ENCODE assay signal across 1 cellular context in genomic region chr22:20044495-20045151, GRCh38.
TF ChIP-seq lines count a peak whose summit lies in the region.

No MANE protein-coding gene starts in this region.

TF ChIP-seq in K562, 482 proteins besides CTCF, POLR2A, EP300 and RAD21 (continues in another document):
- no peak for TF ChIP-seq PML (IDR thresholded peaks at IDR 0.05; ENCODE audit: low read length)
- peak; percentile 25 for TF ChIP-seq SETDB1 (IDR thresholded peaks at IDR 0.05; ENCODE audit: low read length)
- no peak for TF ChIP-seq ZBTB49 (CRISPR knock-in tag; IDR thresholded peaks at IDR 0.05; ENCODE audit: borderline replicate concordance)
- no peak for TF ChIP-seq ZNF41 (CRISPR knock-in tag; conservative IDR thresholded peaks at IDR 0.05)
- TF ChIP-seq HBP1 (CRISPR knock-in tag; IDR thresholded peaks at IDR 0.05): no peak
- no peak for TF ChIP-seq ZNF133 (CRISPR knock-in tag; IDR thresholded peaks at IDR 0.05)
- no peak for TF ChIP-seq STAT5B (CRISPR knock-in tag; IDR thresholded peaks at IDR 0.05)
- TF ChIP-seq HDAC2 (IDR thresholded peaks at IDR 0.05): no peak
- TF ChIP-seq ZSCAN29 (IDR thresholded peaks at IDR 0.05): no peak
- TF ChIP-seq ZNF24 (IDR thresholded peaks at IDR 0.05): no peak
- 0 out of 2 replicates have a peak, but pooled peaks have one; percentile 30 for TF ChIP-seq MAX (CRISPR knock-in tag; IDR thresholded peaks at IDR 0.05)
- no peak for TF ChIP-seq SIN3B (IDR thresholded peaks at IDR 0.05; ENCODE audit: low read depth)
- peak; percentile 17; the same call in 1 of the 2 replicates for TF ChIP-seq ZNF121 (CRISPR knock-in tag; conservative IDR thresholded peaks at IDR 0.05)
- peak; percentile 30; the same call in 1 of the 2 replicates for TF ChIP-seq ZNF232 (CRISPR knock-in tag; IDR thresholded peaks at IDR 0.05)
- no peak for TF ChIP-seq RFX1 (IDR thresholded peaks at IDR 0.05)
- TF ChIP-seq GTF2B (IDR thresholded peaks at IDR 0.05; ENCODE audit: extremely low read depth, insufficient read length): no peak
- TF ChIP-seq GATA2 (CRISPR knock-in tag; IDR thresholded peaks at IDR 0.05): no peak
- no peak for TF ChIP-seq RFX7 (CRISPR knock-in tag; IDR thresholded peaks at IDR 0.05)
- peak; percentile 55 for TF ChIP-seq FOXP4 (CRISPR knock-in tag; IDR thresholded peaks at IDR 0.05; ENCODE audit: borderline replicate concordance)
- no peak for TF ChIP-seq ZNF384 (IDR thresholded peaks at IDR 0.05; ENCODE audit: low read depth, low read length)
- no peak for TF ChIP-seq ARHGAP35 (IDR thresholded peaks at IDR 0.05; ENCODE audit: partially characterized antibody)
- TF ChIP-seq SUPT5H (IDR thresholded peaks at IDR 0.05): no peak; the same call in 1 of the 2 replicates
- 0 out of 2 replicates have a peak, but pooled peaks have one; percentile 21 for TF ChIP-seq ZNF143 (CRISPR knock-in tag; IDR thresholded peaks at IDR 0.05)
- TF ChIP-seq THAP12 (CRISPR knock-in tag; IDR thresholded peaks at IDR 0.05): peak; percentile 52; the same call in 1 of the 2 replicates
- TF ChIP-seq DPF2 (IDR thresholded peaks at IDR 0.05): no peak
- no peak for TF ChIP-seq NR4A1 (CRISPR knock-in tag; IDR thresholded peaks at IDR 0.05)
- TF ChIP-seq NR4A1 (tag; IDR thresholded peaks at IDR 0.05): no peak
- no peak for TF ChIP-seq ZNF224 (CRISPR knock-in tag; IDR thresholded peaks at IDR 0.05)
- TF ChIP-seq ZNF561 (CRISPR knock-in tag; conservative IDR thresholded peaks at IDR 0.05): no peak
- no peak for TF ChIP-seq PTRF (tag; IDR thresholded peaks at IDR 0.05)
- TF ChIP-seq ATF4 (CRISPR knock-in tag; IDR thresholded peaks at IDR 0.05): no peak
- TF ChIP-seq HDAC1 (IDR thresholded peaks at IDR 0.05): no peak
- no peak for TF ChIP-seq PHF21A (IDR thresholded peaks at IDR 0.05; ENCODE audit: borderline replicate concordance, low read depth)
- no peak for TF ChIP-seq SAP30 (IDR thresholded peaks at IDR 0.05; ENCODE audit: borderline replicate concordance, insufficient read depth, low read depth, low read length, poor library complexity, severe bottlenecking)
- no peak for TF ChIP-seq CHAMP1 (IDR thresholded peaks at IDR 0.05)
- no peak for TF ChIP-seq EP400 (IDR thresholded peaks at IDR 0.05)
- TF ChIP-seq BHLHE40 (IDR thresholded peaks at IDR 0.05; ENCODE audit: low read length): 0 out of 2 replicates have a peak, but pooled peaks have one; percentile 12
- TF ChIP-seq CBFB (CRISPR knock-in tag; IDR thresholded peaks at IDR 0.05): no peak
- TF ChIP-seq ELF2 (CRISPR knock-in tag; IDR thresholded peaks at IDR 0.05): no peak
- TF ChIP-seq SRSF1 (IDR thresholded peaks at IDR 0.05; ENCODE audit: low read depth, low read length): no peak
- 0 out of 2 replicates have a peak, but pooled peaks have one; percentile 52 for TF ChIP-seq FOXK1 (CRISPR knock-in tag; IDR thresholded peaks at IDR 0.05; ENCODE audit: borderline replicate concordance)
- TF ChIP-seq IRF1 (CRISPR knock-in tag; IDR thresholded peaks at IDR 0.05; ENCODE audit: borderline replicate concordance): no peak
- no peak for TF ChIP-seq HNRNPLL (IDR thresholded peaks at IDR 0.05; ENCODE audit: low read depth, low read length, poor library complexity, severe bottlenecking)
- peak; percentile 5 for TF ChIP-seq SP2 (IDR thresholded peaks at IDR 0.05; ENCODE audit: extremely low read depth, low read depth, low read length, poor library complexity, severe bottlenecking)
- no peak for TF ChIP-seq MBD1 (CRISPR knock-in tag; IDR thresholded peaks at IDR 0.05)
- no peak for TF ChIP-seq ZBTB17 (CRISPR knock-in tag; IDR thresholded peaks at IDR 0.05)
- no peak for TF ChIP-seq PCBP1 (IDR thresholded peaks at IDR 0.05; ENCODE audit: low read depth, low read length, poor library complexity, severe bottlenecking)
- no peak for TF ChIP-seq L3MBTL2 (IDR thresholded peaks at IDR 0.05)
- TF ChIP-seq ZNF507 (tag; conservative IDR thresholded peaks at IDR 0.05): no peak
- TF ChIP-seq ZNF395 (CRISPR knock-in tag; IDR thresholded peaks at IDR 0.05): no peak
- no peak for TF ChIP-seq MAFF (IDR thresholded peaks at IDR 0.05; ENCODE audit: low read length)
- TF ChIP-seq BRF1 (IDR thresholded peaks at IDR 0.05; ENCODE audit: borderline replicate concordance, extremely low read depth, insufficient read length): no peak
- no peak for TF ChIP-seq KDM4B (IDR thresholded peaks at IDR 0.05; ENCODE audit: borderline replicate concordance in 2 of 2, low read depth in 1 of 2)
- TF ChIP-seq E2F5 (CRISPR knock-in tag; IDR thresholded peaks at IDR 0.05): no peak
